In the genomic region with DNA sequence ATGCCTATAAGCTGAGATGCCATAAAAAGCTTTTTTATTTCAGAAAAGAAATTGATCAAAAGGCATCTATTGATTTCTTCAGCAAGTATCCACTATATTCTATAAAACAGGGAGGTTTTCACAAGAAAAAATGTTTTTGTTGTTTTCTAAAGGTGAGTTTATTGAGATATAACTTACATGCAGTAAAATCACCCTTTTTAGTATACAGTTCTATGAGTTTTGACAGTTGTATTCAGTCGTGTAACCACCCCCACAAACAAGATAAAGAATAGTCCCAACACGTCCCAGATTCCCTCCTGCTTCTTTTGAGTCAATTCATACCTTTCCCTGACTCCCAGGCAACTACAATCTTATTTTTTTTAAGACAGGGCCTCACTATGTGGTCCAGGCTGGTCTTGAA, we compare ENCODE assay signal across 23 cellular contexts.
"Had no signal": no experiment of that assay in that cellular context is flagged by ENCODE, and none has a peak within 500 bp of the region (broad histone marks: within the 10 kb centered on the region; RNA-seq: fewer than 3 reads in every experiment).

No MANE protein-coding gene starts in this region.

- H3K27ac Mint-ChIP-seq: memory B cell; naive thymus-derived CD4-positive, alpha-beta T cell had no signal

- ATAC-seq: esophagus mucosa; gastrocnemius medialis; heart right ventricle; left cardiac atrium; left lung; left ventricle myocardium superior; lower lobe of right lung; naive thymus-derived CD4-positive, alpha-beta T cell had no signal

- H3K9me3 Mint-ChIP-seq: memory B cell; naive thymus-derived CD4-positive, alpha-beta T cell had no signal

- H3K4me1 Mint-ChIP-seq: memory B cell had no signal

- H3K4me3 ChIP-seq: coronary artery, dorsolateral prefrontal cortex, esophagus squamous epithelium, gastrocnemius medialis, heart right ventricle, left lung, lower lobe of right lung had no signal

- H3K9me3 ChIP-seq: esophagus squamous epithelium, gastrocnemius medialis, heart right ventricle, left lung, lower lobe of right lung had no signal

- H3K4me1 ChIP-seq: gastrocnemius medialis, heart right ventricle, left lung, lower lobe of right lung had no signal

- H3K27ac ChIP-seq: coronary artery, dorsolateral prefrontal cortex, esophagus squamous epithelium, gastrocnemius medialis, heart right ventricle, left lung, lower lobe of right lung had no signal

- DNase-seq: dermis blood vessel endothelial cell; dorsolateral prefrontal cortex; effector CD4-positive, alpha-beta T cell; effector memory CD4-positive, alpha-beta T cell; erythroblast; esophagus squamous epithelium; foreskin fibroblast; foreskin melanocyte; gastrocnemius medialis; glutamatergic neuron; head of caudate nucleus; heart right ventricle; hippocampal formation; left cardiac atrium; left lung; left ventricle myocardium superior; lower lobe of right lung; mesendoderm; midbrain; naive thymus-derived CD4-positive, alpha-beta T cell had no signal

- H3K27me3 Mint-ChIP-seq: memory B cell; naive thymus-derived CD4-positive, alpha-beta T cell had no signal

- H3K4me3 Mint-ChIP-seq: memory B cell; naive thymus-derived CD4-positive, alpha-beta T cell had no signal
